38 cellular contexts compared by ENCODE assay signal in the genomic region with DNA sequence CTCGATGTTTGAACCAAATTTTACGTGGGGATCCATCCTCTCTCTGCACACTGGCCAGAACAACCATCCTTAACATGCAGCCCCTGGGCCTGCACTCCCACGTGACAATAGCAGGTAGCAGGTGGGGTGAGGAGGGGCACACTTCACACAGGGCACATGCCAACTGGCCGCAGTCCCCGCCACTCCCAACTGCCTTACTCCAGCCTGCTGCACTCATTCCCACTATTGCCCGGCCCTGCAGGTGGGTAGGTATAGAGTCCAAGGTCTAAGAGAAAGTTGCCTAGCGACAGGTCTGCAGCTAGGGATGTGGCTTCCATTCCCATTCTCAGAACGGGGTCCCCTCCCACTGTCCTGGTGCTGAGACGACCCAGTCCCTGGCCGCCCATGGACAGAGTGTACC. TPM values are rescaled to one million over a fixed set of nuclear protein-coding genes. Genes with fewer than 3 reads are reported as not detected.
"Had no signal": no experiment of that assay in that cellular context is flagged by ENCODE, and none has a peak within 500 bp of the region (broad histone marks: within the 10 kb centered on the region; RNA-seq: fewer than 3 reads in every experiment).

No MANE protein-coding gene starts in this region.

- H3K27ac ChIP-seq: adrenal gland, body of pancreas, brain microvascular endothelial cell, breast epithelium, VCaP had no signal

- ATAC-seq: activated CD8-positive, alpha-beta T cell treated with anti-CD3 and anti-CD28 coated beads for 36 hours; activated naive CD4-positive, alpha-beta T cell treated with anti-CD3 and anti-CD28 coated beads, Interleukin-2, amount 50 U/mL, for 72 hours; activated T-cell treated with anti-CD3 and anti-CD28 coated beads, Interleukin-2, amount 50 U/mL, for 4 hours; activated T-cell treated with anti-CD3 and anti-CD28 coated beads, Interleukin-2, amount 50 U/mL, for 72 hours; activated T-helper 17 cell treated with anti-CD3 and anti-CD28 coated beads, Interleukin-2, amount 50 U/mL, for 72 hours; body of pancreas had no signal

- H3K9me3 ChIP-seq: adrenal gland, body of pancreas, breast epithelium had no signal

- H3K27me3 ChIP-seq: adrenal gland, body of pancreas, brain microvascular endothelial cell, breast epithelium had no signal

- H3K4me3 Mint-ChIP-seq: activated B cell treated with CpG ODN at 0.5 μM for 24 hours; activated CD4-positive, alpha-beta memory T cell treated with anti-CD3 and anti-CD28 coated beads for 36 hours; activated CD4-positive, alpha-beta T cell treated with anti-CD3 and anti-CD28 coated beads, Interleukin-2, amount 10 ng/mL, durations not matched to agents 24 days and 14 days; activated CD8-positive, alpha-beta T cell treated with anti-CD3 and anti-CD28 coated beads for 36 hours; activated naive CD4-positive, alpha-beta T cell treated with anti-CD3 and anti-CD28 coated beads for 36 hours; activated naive CD8-positive, alpha-beta T cell treated with anti-CD3 and anti-CD28 coated beads for 36 hours; activated T-cell treated with anti-CD3 and anti-CD28 coated beads, Interleukin-2, amount 50 U/mL, for 4 hours; activated T-cell treated with anti-CD3 and anti-CD28 coated beads, Interleukin-2, amount 50 U/mL, for 72 hours; activated T-helper 1 cell treated with anti-CD3 and anti-CD28 coated beads, Interleukin-12 subunit alpha, Interleukin-12 subunit beta, Interleukin-2, Interleukin-4 antibody, amounts not matched to agents 30 ng/mL and 10 ng/mL and 1 ng/mL, durations not matched to agents 14 hours and 24 hours and 36 hours; activated T-helper 17 cell treated with anti-CD3 and anti-CD28 coated beads, Interleukin-2, amount 50 U/mL, for 72 hours; T-helper 1 cell treated with Interleukin-12 subunit alpha and Interleukin-12 subunit beta and Interleukin-4 antibody, amounts not matched to agents 30 μg/mL and 1 μg/mL, for 36 hours had no signal

- H3K9me3 Mint-ChIP-seq: activated B cell treated with CpG ODN at 0.5 μM for 24 hours; activated CD4-positive, alpha-beta memory T cell treated with anti-CD3 and anti-CD28 coated beads for 36 hours; activated CD4-positive, alpha-beta T cell treated with anti-CD3 and anti-CD28 coated beads, Interleukin-2, amount 10 ng/mL, durations not matched to agents 24 days and 14 days; activated CD8-positive, alpha-beta T cell treated with anti-CD3 and anti-CD28 coated beads for 36 hours; activated naive CD4-positive, alpha-beta T cell treated with anti-CD3 and anti-CD28 coated beads for 36 hours; activated naive CD4-positive, alpha-beta T cell treated with anti-CD3 and anti-CD28 coated beads, Interleukin-2, amount 50 U/mL, for 72 hours; activated naive CD8-positive, alpha-beta T cell treated with anti-CD3 and anti-CD28 coated beads for 36 hours; activated T-cell treated with anti-CD3 and anti-CD28 coated beads, Interleukin-2, amount 50 U/mL, for 4 hours; activated T-cell treated with anti-CD3 and anti-CD28 coated beads, Interleukin-2, amount 50 U/mL, for 72 hours; activated T-helper 1 cell treated with anti-CD3 and anti-CD28 coated beads, Interleukin-12 subunit alpha, Interleukin-12 subunit beta, Interleukin-2, Interleukin-4 antibody, amounts not matched to agents 30 ng/mL and 10 ng/mL and 1 ng/mL, durations not matched to agents 14 hours and 24 hours and 36 hours; activated T-helper 17 cell treated with anti-CD3 and anti-CD28 coated beads, Interleukin-2, amount 50 U/mL, for 72 hours; T-helper 1 cell treated with Interleukin-12 subunit alpha and Interleukin-12 subunit beta and Interleukin-4 antibody, amounts not matched to agents 30 μg/mL and 1 μg/mL, for 36 hours had no signal

- H3K36me3 ChIP-seq: breast epithelium had no signal

- H3K27me3 Mint-ChIP-seq: activated B cell treated with CpG ODN at 0.5 μM for 24 hours; activated CD4-positive, alpha-beta memory T cell treated with anti-CD3 and anti-CD28 coated beads for 36 hours; activated CD4-positive, alpha-beta T cell treated with anti-CD3 and anti-CD28 coated beads, Interleukin-2, amount 10 ng/mL, durations not matched to agents 24 days and 14 days; activated CD8-positive, alpha-beta T cell treated with anti-CD3 and anti-CD28 coated beads for 36 hours; activated naive CD8-positive, alpha-beta T cell treated with anti-CD3 and anti-CD28 coated beads for 36 hours; activated T-helper 17 cell treated with anti-CD3 and anti-CD28 coated beads, Interleukin-2, amount 50 U/mL, for 72 hours had no signal

- H3K4me1 ChIP-seq: body of pancreas, breast epithelium had no signal

- H3K4me3 ChIP-seq: adrenal gland, body of pancreas, breast epithelium had no signal

- DNase-seq: activated B cell treated with CpG ODN at 0.5 μM for 24 hours; activated CD4-positive, alpha-beta memory T cell treated with anti-CD3 and anti-CD28 coated beads for 36 hours; activated CD4-positive, alpha-beta T cell treated with anti-CD3 and anti-CD28 coated beads for 4 hours; activated CD4-positive, alpha-beta T cell treated with anti-CD3 and anti-CD28 coated beads, Interleukin-2, amount 10 ng/mL, durations not matched to agents 24 days and 14 days; activated CD4-positive, alpha-beta T cell treated with anti-CD3 and anti-CD28 coated beads, Interleukin-2, amount 50 U/mL, for 1 hour; activated CD4-positive, alpha-beta T cell treated with anti-CD3 and anti-CD28 coated beads, Interleukin-2, amount 50 U/mL, for 4 hours; activated CD4-positive, CD25-positive, alpha-beta regulatory T cell treated with anti-CD3 and anti-CD28 coated beads, Interleukin-2, amount 50 U/mL, for 72 hours; activated CD8-positive, alpha-beta memory T cell treated with anti-CD3 and anti-CD28 coated beads, Interleukin-2, amount 50 U/mL, for 4 hours; activated CD8-positive, alpha-beta T cell treated with anti-CD3 and anti-CD28 coated beads for 36 hours; activated effector memory CD4-positive, alpha-beta T cell treated with anti-CD3 and anti-CD28 coated beads, Interleukin-2, amount 50 U/mL, for 16 hours; activated gamma-delta T cell treated with Interleukin-2 at 50 U/mL for 16 hours; activated naive CD4-positive, alpha-beta T cell; activated naive CD4-positive, alpha-beta T cell treated with anti-CD3 and anti-CD28 coated beads for 36 hours; activated naive CD4-positive, alpha-beta T cell treated with anti-CD3 and anti-CD28 coated beads, Interleukin-2, amount 50 U/mL, for 16 hours; activated naive CD8-positive, alpha-beta T cell treated with anti-CD3 and anti-CD28 coated beads for 36 hours; activated T-cell treated with anti-CD3 and anti-CD28 coated beads for 4 hours; activated T-cell treated with anti-CD3 and anti-CD28 coated beads, Interleukin-2, amount 50 U/mL, for 1 hour; activated T-cell treated with anti-CD3 and anti-CD28 coated beads, Interleukin-2, amount 50 U/mL, for 4 hours; activated T-cell treated with anti-CD3 and anti-CD28 coated beads, Interleukin-2, amount 50 U/mL, for 72 hours; adrenal gland; amniotic stem cell; aorta; body of pancreas; brain microvascular endothelial cell; central memory CD4-positive, alpha-beta T cell; cerebellar nuclear complex; T-helper 1 cell had no signal

- FAIRE-seq: astrocyte, TTC549 had no signal

- H3K27ac Mint-ChIP-seq: activated B cell treated with CpG ODN at 0.5 μM for 24 hours; activated CD4-positive, alpha-beta memory T cell treated with anti-CD3 and anti-CD28 coated beads for 36 hours; activated CD4-positive, alpha-beta T cell treated with anti-CD3 and anti-CD28 coated beads, Interleukin-2, amount 10 ng/mL, durations not matched to agents 24 days and 14 days; activated CD8-positive, alpha-beta T cell treated with anti-CD3 and anti-CD28 coated beads for 36 hours; activated naive CD4-positive, alpha-beta T cell treated with anti-CD3 and anti-CD28 coated beads for 36 hours; activated naive CD8-positive, alpha-beta T cell treated with anti-CD3 and anti-CD28 coated beads for 36 hours; activated T-cell treated with anti-CD3 and anti-CD28 coated beads, Interleukin-2, amount 50 U/mL, for 72 hours; activated T-helper 17 cell treated with anti-CD3 and anti-CD28 coated beads, Interleukin-2, amount 50 U/mL, for 72 hours; T-helper 1 cell treated with Interleukin-12 subunit alpha and Interleukin-12 subunit beta and Interleukin-4 antibody, amounts not matched to agents 30 μg/mL and 1 μg/mL, for 36 hours had no signal

RNA-seq across cellular contexts. Expression of a gene that starts 46.2 kb away (rescaled TPM):
- total RNA-seq: activated B cell treated with CpG ODN at 0.5 μM for 24 hours; activated CD4-positive, alpha-beta memory T cell treated with anti-CD3 and anti-CD28 coated beads for 36 hours; activated CD4-positive, alpha-beta T cell treated with anti-CD3 and anti-CD28 coated beads, Interleukin-2, amount 10 ng/mL, durations not matched to agents 24 days and 14 days; activated CD8-positive, alpha-beta memory T cell treated with anti-CD3 and anti-CD28 coated beads for 36 hours; activated CD8-positive, alpha-beta T cell treated with anti-CD3 and anti-CD28 coated beads for 36 hours; activated naive CD4-positive, alpha-beta T cell treated with anti-CD3 and anti-CD28 coated beads for 36 hours; activated naive CD4-positive, alpha-beta T cell treated with anti-CD3 and anti-CD28 coated beads, Interleukin-2, amount 50 U/mL, for 72 hours; activated naive CD8-positive, alpha-beta T cell treated with anti-CD3 and anti-CD28 coated beads for 36 hours; activated T-cell treated with anti-CD3 and anti-CD28 coated beads, Interleukin-2, amount 50 U/mL, for 4 hours; activated T-cell treated with anti-CD3 and anti-CD28 coated beads, Interleukin-2, amount 50 U/mL, for 72 hours; activated T-helper 1 cell treated with anti-CD3 and anti-CD28 coated beads, Interleukin-12 subunit alpha, Interleukin-12 subunit beta, Interleukin-2, Interleukin-4 antibody, amounts not matched to agents 30 ng/mL and 10 ng/mL and 1 ng/mL, durations not matched to agents 14 hours and 24 hours and 36 hours; activated T-helper 17 cell treated with anti-CD3 and anti-CD28 coated beads, Interleukin-2, amount 50 U/mL, for 72 hours; astrocyte; chondrocyte; T-helper 2 cell treated with Interferon-gamma antibody and Interleukin-4, amounts not matched to agents 100 ng/mL and 5 ng/mL, for 36 hours had no signal
